Comparison of ENCODE assay signal across 24 cellular contexts in genomic region chr11:122214567-122214966, GRCh38.
DNase-seq lines count a peak whose midpoint lies in the region; ATAC-seq and TF ChIP-seq lines count a peak whose summit lies in the region.
"Had no signal": no experiment of that assay in that cellular context is flagged by ENCODE, and none has a peak within 500 bp of the region (broad histone marks: within the 10 kb centered on the region; RNA-seq: fewer than 3 reads in every experiment).

No MANE protein-coding gene starts in this region.

- peak overlapping the region; percentile 95 for H2BK120ac ChIP-seq in IMR-90 (ENCODE audit: low read depth, low read length)

- H3K4me3 ChIP-seq in ACC112 (ENCODE audit: low read depth, low read length) (peak overlapping the region; percentile 27; the same call in 1 of the 2 replicates), IMR-90 (ENCODE audit: insufficient read depth, low read depth, low read length) (no peak overlapping the region), coronary artery (no peak overlapping the region), gastrocnemius medialis (no peak overlapping the region)
- H3K4me3 ChIP-seq: HAP-1, pancreas, sigmoid colon had no signal

- WGBS in IMR-90 (ENCODE audit: extremely low coverage in 2 of 2, insufficient read length in 1 of 2), 2 experiments, result 0% methylated on average over 2 of the region's 2 CpGs; no CpG with 5 or more reads in 1 of the 2 experiments

- peak overlapping the region; percentile 70 to 89 for H4K8ac ChIP-seq in IMR-90 (ENCODE audit: low read depth in 2 of 2, low read length in 2 of 2)

- peaks cover 11% of the 10 kb centered on the region for H3K9me1 ChIP-seq in IMR-90 (ENCODE audit: insufficient read depth, low read length)

- no peak for TF ChIP-seq POLR2A in IMR-90 (IDR thresholded peaks at IDR 0.05; ENCODE audit: low read depth, low read length)
- no peak for TF ChIP-seq POLR2A in gastrocnemius medialis (IDR thresholded peaks at IDR 0.05)

- in situ Hi-C loops in IMR-90 (cut with MboI; ENCODE audit: low sequenced_read_pairs) (loop anchor here (25.0 kb wide), 1 partner anchor 902 kb away; no protein-coding TSS in a partner anchor), gastrocnemius medialis (cut with MboI; ENCODE audit: low sequenced_read_pairs in 4 of 4) (loop anchor here in 1 of 4 donors (10.0 kb wide), 2 partner anchors 150 to 190 kb away; no protein-coding TSS in a partner anchor)

- peak overlapping the region; percentile 80 for H3K9ac ChIP-seq in IMR-90 (ENCODE audit: low read depth, low read length)

- H3K27ac Mint-ChIP-seq in activated CD8-positive, alpha-beta T cell treated with anti-CD3 and anti-CD28 coated beads for 36 hours, result no peak overlapping the region
- H3K27ac Mint-ChIP-seq: activated naive CD8-positive, alpha-beta T cell treated with anti-CD3 and anti-CD28 coated beads, Interleukin-2, amount 10 ng/mL, durations not matched to agents 7 days and 5 days; activated T-cell treated with anti-CD3 and anti-CD28 coated beads, Interleukin-2, amount 50 U/mL, for 72 hours; IgD-negative memory B cell; naive B cell; stimulated activated naive CD8-positive, alpha-beta T cell treated with anti-CD3 and anti-CD28 coated beads, Interleukin-15, amount 100 ng/mL, for 72 hours had no signal

- peak overlapping the region; percentile 88 for H3K14ac ChIP-seq in IMR-90 (replicated peaks; ENCODE audit: low read depth, low read length)

- H3K9me3 Mint-ChIP-seq in activated CD8-positive, alpha-beta T cell treated with anti-CD3 and anti-CD28 coated beads for 36 hours, result no peaks in the 10 kb centered on the region
- H3K9me3 Mint-ChIP-seq: activated naive CD8-positive, alpha-beta T cell treated with anti-CD3 and anti-CD28 coated beads, Interleukin-2, amount 10 ng/mL, durations not matched to agents 7 days and 5 days; activated T-cell treated with anti-CD3 and anti-CD28 coated beads, Interleukin-2, amount 50 U/mL, for 72 hours; IgD-negative memory B cell; stimulated activated naive CD8-positive, alpha-beta T cell treated with anti-CD3 and anti-CD28 coated beads, Interleukin-15, amount 100 ng/mL, for 72 hours had no signal

- no TSS peak for BruUV-seq in IMR-90 (replicated peaks; lab: Mats Ljungman, UMichigan)

- H3K4ac ChIP-seq in IMR-90 (ENCODE audit: low read depth, low read length), result peak overlapping the region; percentile 90

- no peaks in the 10 kb centered on the region for H3K9me3 ChIP-seq in IMR-90 (ENCODE audit: control insufficient read depth, insufficient read depth, low read length)
- no peaks in the 10 kb centered on the region for H3K9me3 ChIP-seq in gastrocnemius medialis
- H3K9me3 ChIP-seq: HAP-1, pancreas, sigmoid colon had no signal

- peak; percentile 6 for ATAC-seq in IMR-90 (ENCODE audit: low read depth)
- ATAC-seq in gastrocnemius medialis, result no peak
- ATAC-seq in activated CD8-positive, alpha-beta T cell treated with anti-CD3 and anti-CD28 coated beads for 36 hours, result no peak
- ATAC-seq: activated CD4-positive, CD25-positive, alpha-beta regulatory T cell treated with anti-CD3 and anti-CD28 coated beads, Interleukin-2, amount 50 U/mL, for 24 hours had no signal

- H3K27me3 Mint-ChIP-seq in activated CD8-positive, alpha-beta T cell treated with anti-CD3 and anti-CD28 coated beads for 36 hours, result peaks cover 4% of the 10 kb centered on the region
- H3K27me3 Mint-ChIP-seq: activated naive CD8-positive, alpha-beta T cell treated with anti-CD3 and anti-CD28 coated beads, Interleukin-2, amount 10 ng/mL, durations not matched to agents 7 days and 5 days had no signal

- H3K56ac ChIP-seq in IMR-90 (ENCODE audit: extremely low read depth, insufficient read depth, low read length), result peak overlapping the region; percentile 83

- intact Hi-C loops in IMR-90 (cut with micrococcal nuclease) (loop anchor here (2.0 kb wide), 4 partner anchors 78 to 282 kb away; no protein-coding TSS in a partner anchor), gastrocnemius medialis (cut with DNase I; ENCODE audit: low total_unique reads) (loop anchor here (2.0 to 5.0 kb wide), 2 partner anchors 20 to 228 kb away; no protein-coding TSS in a partner anchor)
- intact Hi-C loops in activated CD8-positive, alpha-beta T cell treated with anti-CD3 and anti-CD28 coated beads for 36 hours (cut with micrococcal nuclease), result no loop called here

- no peak overlapping the region for H2AK9ac ChIP-seq in IMR-90 (replicated peaks; ENCODE audit: low read depth, low read length, poor library complexity)

- H3K27ac ChIP-seq in ACC112 (ENCODE audit: low read depth, low read length) (peak overlapping the region; percentile 98), IMR-90 (ENCODE audit: insufficient read depth, low read length) (peak overlapping the region; percentile 61), coronary artery (peak overlapping the region; percentile 61 to 71), gastrocnemius medialis (peak overlapping the region in 3 of 4 donors; percentile 48 to 65 (median 64))
- H3K27ac ChIP-seq: HL-60, pancreas had no signal

- no peaks in the 10 kb centered on the region for H3K4me1 Mint-ChIP-seq in activated CD8-positive, alpha-beta T cell treated with anti-CD3 and anti-CD28 coated beads for 36 hours (ENCODE audit: low read depth)
- H3K4me1 Mint-ChIP-seq: activated naive CD8-positive, alpha-beta T cell treated with anti-CD3 and anti-CD28 coated beads, Interleukin-2, amount 10 ng/mL, durations not matched to agents 7 days and 5 days; naive B cell; stimulated activated naive CD8-positive, alpha-beta T cell treated with anti-CD3 and anti-CD28 coated beads, Interleukin-15, amount 100 ng/mL, for 72 hours had no signal

- H3K36me3 ChIP-seq in ACC112 (ENCODE audit: insufficient read depth, low read length), result no peaks in the 10 kb centered on the region
- 0 out of 2 replicates have a peak, but pooled peaks cover 3% of the 10 kb centered on the region for H3K36me3 ChIP-seq in IMR-90 (ENCODE audit: control insufficient read depth, insufficient read depth, low read length)
- no peaks in the 10 kb centered on the region for H3K36me3 ChIP-seq in gastrocnemius medialis
- H3K36me3 ChIP-seq: HAP-1, pancreas, sigmoid colon had no signal

- peaks cover 14 to 35% of the 10 kb centered on the region in 2 experiments for H3K79me1 ChIP-seq in IMR-90 (ENCODE audit: low read depth in 1 of 2, low read length in 2 of 2)

- peak overlapping the region; percentile 6 for H2AFZ ChIP-seq in ACC112 (ENCODE audit: low read length, unreplicated experiment)
- no peak overlapping the region for H2AFZ ChIP-seq in IMR-90 (replicated peaks; ENCODE audit: low read length, poor library complexity)

- peak; percentile 76 for DNase-seq in IMR-90
- no peak for DNase-seq in coronary artery (ENCODE audit: low spot score)
- no peak for DNase-seq in gastrocnemius medialis
- DNase-seq in NOMO-1 (lab: John Stamatoyannopoulos, UW; ENCODE audit: unreplicated experiment in 2 of 2), result no peak
- no peak for DNase-seq in NCI-H1048 (lab: John Stamatoyannopoulos, UW)
- no peak for DNase-seq in activated CD8-positive, alpha-beta T cell treated with anti-CD3 and anti-CD28 coated beads for 36 hours
- no peak for DNase-seq in DMS79 treated with DMSO at 0.1 percent for 48 hours (lab: John Stamatoyannopoulos, UW)
- DNase-seq: activated CD8-positive, alpha-beta memory T cell treated with anti-CD3 and anti-CD28 coated beads for 24 hours; activated naive CD8-positive, alpha-beta T cell treated with anti-CD3 and anti-CD28 coated beads, Interleukin-2, amount 10 ng/mL, durations not matched to agents 7 days and 5 days; activated T-cell treated with anti-CD3 and anti-CD28 coated beads, Interleukin-2, amount 50 U/mL, for 72 hours; central memory CD4-positive, alpha-beta T cell; effector CD8-positive, alpha-beta T cell; MM.1S; naive B cell; NCI-H1694; NCI-H2227 treated with DMSO at 0.1 percent for 48 hours; stimulated activated naive CD8-positive, alpha-beta T cell treated with anti-CD3 and anti-CD28 coated beads, Interleukin-15, amount 100 ng/mL, for 72 hours had no signal

- no peak for TF ChIP-seq RAD21 in IMR-90 (IDR thresholded peaks at IDR 0.05; ENCODE audit: low read length)

- TF ChIP-seq CTCF in IMR-90 (conservative IDR thresholded peaks at IDR 0.05; ENCODE audit: low read depth, low read length) (no peak), coronary artery (IDR thresholded peaks at IDR 0.05) (no peak), gastrocnemius medialis (IDR thresholded peaks at IDR 0.05 in 4 of 5, conservative IDR thresholded peaks at IDR 0.05 in 1 of 5) (no peak)
- no peak for TF ChIP-seq CTCF in activated CD8-positive, alpha-beta T cell treated with anti-CD3 and anti-CD28 coated beads for 36 hours (IDR thresholded peaks at IDR 0.05)

- dilution Hi-C loops in IMR-90 (cut with HindIII; ENCODE audit: low sequenced_read_pairs, unreplicated experiment), result no loop called here

- H3K23ac ChIP-seq in IMR-90 (ENCODE audit: low read depth, low read length), result peak overlapping the region; percentile 89

- H2BK15ac ChIP-seq in IMR-90 (ENCODE audit: low read depth, low read length), result peak overlapping the region; percentile 83; the same call in 1 of the 3 replicates

- peak overlapping the region; percentile 92 for H4K5ac ChIP-seq in IMR-90 (ENCODE audit: low read depth, low read length)

- peak overlapping the region; percentile 99 for H3K18ac ChIP-seq in IMR-90 (ENCODE audit: low read depth, low read length)

- peak overlapping the region; percentile 93 for H2AK5ac ChIP-seq in IMR-90 (ENCODE audit: low read depth, low read length)

- H3K4me3 Mint-ChIP-seq in activated CD8-positive, alpha-beta T cell treated with anti-CD3 and anti-CD28 coated beads for 36 hours, result no peak overlapping the region
- H3K4me3 Mint-ChIP-seq: activated naive CD8-positive, alpha-beta T cell treated with anti-CD3 and anti-CD28 coated beads, Interleukin-2, amount 10 ng/mL, durations not matched to agents 7 days and 5 days; activated T-cell treated with anti-CD3 and anti-CD28 coated beads, Interleukin-2, amount 50 U/mL, for 72 hours; IgD-negative memory B cell; naive B cell; stimulated activated naive CD8-positive, alpha-beta T cell treated with anti-CD3 and anti-CD28 coated beads, Interleukin-15, amount 100 ng/mL, for 72 hours had no signal

- peak overlapping the region; percentile 95 for H2BK5ac ChIP-seq in IMR-90 (ENCODE audit: low read depth, low read length, poor library complexity, severe bottlenecking)

- no peaks in the 10 kb centered on the region for H3K36me3 Mint-ChIP-seq in activated CD8-positive, alpha-beta T cell treated with anti-CD3 and anti-CD28 coated beads for 36 hours (ENCODE audit: low read depth)
- H3K36me3 Mint-ChIP-seq: activated naive CD8-positive, alpha-beta T cell treated with anti-CD3 and anti-CD28 coated beads, Interleukin-2, amount 10 ng/mL, durations not matched to agents 7 days and 5 days; IgD-negative memory B cell; naive B cell had no signal

- no peaks in the 10 kb centered on the region for H4K20me1 ChIP-seq in IMR-90 (ENCODE audit: insufficient read depth, low read length)

- H2BK20ac ChIP-seq in IMR-90 (ENCODE audit: low read depth, low read length), result peak overlapping the region; percentile 88

- POLR2A ChIA-PET in IMR-90 (lab: Charles Lee; ENCODE audit: unreplicated experiment), result interaction anchor here (0.6 to 1.3 kb wide), 5 partner anchors 11 to 569 kb away, joined by 3 to 6 read pairs (median 4); no protein-coding TSS in a partner anchor
- POLR2A ChIA-PET in activated CD8-positive, alpha-beta T cell treated with anti-CD3 and anti-CD28 coated beads for 36 hours (lab: Charles Lee), result no interaction called here

- H3K4me1 ChIP-seq in ACC112 (ENCODE audit: control insufficient read depth, insufficient read depth, low read length, unreplicated experiment) (peaks cover 42% of the 10 kb centered on the region), IMR-90 (ENCODE audit: control insufficient read depth, insufficient read depth, low read length) (peaks cover 25% of the 10 kb centered on the region), gastrocnemius medialis (peaks cover 17 to 34% of the 10 kb centered on the region in 2 donors)
- H3K4me1 ChIP-seq: HAP-1 had no signal

- CTCF ChIA-PET in IMR-90 (lab: Yijun Ruan, JAX), result interaction anchor here (0.6 to 3.4 kb wide), 5 partner anchors 10 to 545 kb away, joined by 3 to 17 read pairs (median 4); no protein-coding TSS in a partner anchor
- CTCF ChIA-PET in activated CD8-positive, alpha-beta T cell treated with anti-CD3 and anti-CD28 coated beads for 36 hours (lab: Charles Lee), result interaction anchor here (0.7 to 3.2 kb wide), 5 partner anchors 10 to 303 kb away, joined by 3 to 29 read pairs (median 6); no protein-coding TSS in a partner anchor

- peak overlapping the region; percentile 97 for H4K91ac ChIP-seq in IMR-90 (ENCODE audit: insufficient read depth, low read depth, low read length)

- H3K4me2 ChIP-seq in IMR-90 (ENCODE audit: low read depth, low read length), result peak overlapping the region; percentile 39; the same call in 1 of the 2 replicates

- H3K27me3 ChIP-seq in ACC112 (ENCODE audit: insufficient read depth, low read length), result no peaks in the 10 kb centered on the region
- H3K27me3 ChIP-seq in IMR-90 (ENCODE audit: control insufficient read depth, insufficient read depth, low read length), result no peaks in the 10 kb centered on the region
- H3K27me3 ChIP-seq in gastrocnemius medialis, result no peaks in the 10 kb centered on the region
- H3K27me3 ChIP-seq: pancreas, sigmoid colon had no signal

- H3K79me2 ChIP-seq in ACC112 (ENCODE audit: control insufficient read depth, insufficient read depth, low read length, unreplicated experiment), result no peaks in the 10 kb centered on the region
